ENCODE assay signal across 1 cellular context in the genomic region with DNA sequence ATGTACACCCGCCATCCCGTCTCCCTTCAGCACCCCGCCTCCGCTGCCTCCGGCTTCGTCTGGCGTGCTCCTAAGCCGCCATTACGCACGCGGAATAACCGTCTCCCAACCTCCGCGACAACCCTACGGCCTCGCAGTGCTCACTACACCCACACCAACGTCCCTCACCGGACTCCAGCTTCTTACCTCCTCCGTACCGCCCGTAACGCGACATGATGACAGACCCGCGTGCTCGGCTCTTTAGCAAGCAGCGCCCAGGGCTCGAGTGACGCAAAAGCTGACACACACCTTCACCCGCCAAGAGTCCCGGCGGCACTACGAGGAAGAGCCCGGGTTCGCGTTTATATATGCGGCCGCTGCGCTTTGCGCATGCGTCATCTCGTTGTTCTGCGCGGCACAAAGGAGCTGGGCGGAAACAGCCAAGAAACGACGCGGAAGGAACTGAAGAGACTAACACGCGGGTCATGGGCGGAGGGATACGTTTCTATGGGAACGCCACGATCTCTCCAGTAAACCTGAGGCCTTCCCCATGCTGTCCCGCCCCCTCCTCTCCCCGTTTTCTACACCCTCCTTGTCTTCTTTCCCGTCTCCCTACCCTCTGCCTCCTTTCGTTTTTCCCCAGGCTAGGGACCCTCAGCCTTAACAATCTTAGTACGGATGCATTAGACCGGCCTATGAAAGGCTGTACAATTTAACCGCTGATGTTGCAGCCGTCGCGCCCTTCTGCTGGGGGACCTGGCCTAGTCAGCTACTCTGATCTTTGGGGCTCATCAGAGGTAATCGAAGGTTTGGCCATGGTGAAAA.
A peak's percentile ranks its signal among the peaks of the same experiment; 100 is the strongest.
TF ChIP-seq lines count a peak whose summit lies in the region.

A gene (minus strand): TSS at position 319 of the 804 bp plus-strand sequence. CDS start 105 bp downstream, at position 214.

TF ChIP-seq in GM12878, 131 proteins besides CTCF, POLR2A, EP300 and RAD21 (continued from another document and continues in another):
- TF ChIP-seq ATF7 (IDR thresholded peaks at IDR 0.05; ENCODE audit: low read depth) = peak; percentile 64
- peak; percentile 89 for TF ChIP-seq LARP7 (IDR thresholded peaks at IDR 0.05)
- peak; percentile 61; the same call in 1 of the 2 replicates for TF ChIP-seq DPF2 (IDR thresholded peaks at IDR 0.05)
- peak; percentile 72 for TF ChIP-seq MEF2B (IDR thresholded peaks at IDR 0.05; ENCODE audit: partially characterized antibody, poor library complexity, severe bottlenecking)
- peak; percentile 99 for TF ChIP-seq CBFB (IDR thresholded peaks at IDR 0.05; ENCODE audit: low read depth)
- peak; percentile 100 for TF ChIP-seq POLR2AphosphoS5 (IDR thresholded peaks at IDR 0.05; ENCODE audit: low read length)
- TF ChIP-seq, protein P1, sequence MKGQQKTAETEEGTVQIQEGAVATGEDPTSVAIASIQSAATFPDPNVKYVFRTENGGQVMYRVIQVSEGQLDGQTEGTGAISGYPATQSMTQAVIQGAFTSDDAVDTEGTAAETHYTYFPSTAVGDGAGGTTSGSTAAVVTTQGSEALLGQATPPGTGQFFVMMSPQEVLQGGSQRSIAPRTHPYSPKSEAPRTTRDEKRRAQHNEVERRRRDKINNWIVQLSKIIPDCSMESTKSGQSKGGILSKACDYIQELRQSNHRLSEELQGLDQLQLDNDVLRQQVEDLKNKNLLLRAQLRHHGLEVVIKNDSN (IDR thresholded peaks at IDR 0.05; ENCODE audit: borderline replicate concordance, extremely low read length, insufficient read depth, low read depth, low read length) = no peak
- TF ChIP-seq ESRRA (IDR thresholded peaks at IDR 0.05; ENCODE audit: low read length) = peak; percentile 83; the same call in 1 of the 2 replicates
- no peak for TF ChIP-seq ZZZ3 (IDR thresholded peaks at IDR 0.05; ENCODE audit: control insufficient read depth, insufficient read length, low read depth)
- TF ChIP-seq MEF2A (IDR thresholded peaks at IDR 0.05; ENCODE audit: insufficient read depth, low read depth, low read length) = peak; percentile 48; the same call in 1 of the 2 replicates
- TF ChIP-seq, protein P2, sequence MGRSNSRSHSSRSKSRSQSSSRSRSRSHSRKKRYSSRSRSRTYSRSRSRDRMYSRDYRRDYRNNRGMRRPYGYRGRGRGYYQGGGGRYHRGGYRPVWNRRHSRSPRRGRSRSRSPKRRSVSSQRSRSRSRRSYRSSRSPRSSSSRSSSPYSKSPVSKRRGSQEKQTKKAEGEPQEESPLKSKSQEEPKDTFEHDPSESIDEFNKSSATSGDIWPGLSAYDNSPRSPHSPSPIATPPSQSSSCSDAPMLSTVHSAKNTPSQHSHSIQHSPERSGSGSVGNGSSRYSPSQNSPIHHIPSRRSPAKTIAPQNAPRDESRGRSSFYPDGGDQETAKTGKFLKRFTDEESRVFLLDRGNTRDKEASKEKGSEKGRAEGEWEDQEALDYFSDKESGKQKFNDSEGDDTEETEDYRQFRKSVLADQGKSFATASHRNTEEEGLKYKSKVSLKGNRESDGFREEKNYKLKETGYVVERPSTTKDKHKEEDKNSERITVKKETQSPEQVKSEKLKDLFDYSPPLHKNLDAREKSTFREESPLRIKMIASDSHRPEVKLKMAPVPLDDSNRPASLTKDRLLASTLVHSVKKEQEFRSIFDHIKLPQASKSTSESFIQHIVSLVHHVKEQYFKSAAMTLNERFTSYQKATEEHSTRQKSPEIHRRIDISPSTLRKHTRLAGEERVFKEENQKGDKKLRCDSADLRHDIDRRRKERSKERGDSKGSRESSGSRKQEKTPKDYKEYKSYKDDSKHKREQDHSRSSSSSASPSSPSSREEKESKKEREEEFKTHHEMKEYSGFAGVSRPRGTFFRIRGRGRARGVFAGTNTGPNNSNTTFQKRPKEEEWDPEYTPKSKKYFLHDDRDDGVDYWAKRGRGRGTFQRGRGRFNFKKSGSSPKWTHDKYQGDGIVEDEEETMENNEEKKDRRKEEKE (IDR thresholded peaks at IDR 0.05) = no peak
- TF ChIP-seq, protein P3, sequence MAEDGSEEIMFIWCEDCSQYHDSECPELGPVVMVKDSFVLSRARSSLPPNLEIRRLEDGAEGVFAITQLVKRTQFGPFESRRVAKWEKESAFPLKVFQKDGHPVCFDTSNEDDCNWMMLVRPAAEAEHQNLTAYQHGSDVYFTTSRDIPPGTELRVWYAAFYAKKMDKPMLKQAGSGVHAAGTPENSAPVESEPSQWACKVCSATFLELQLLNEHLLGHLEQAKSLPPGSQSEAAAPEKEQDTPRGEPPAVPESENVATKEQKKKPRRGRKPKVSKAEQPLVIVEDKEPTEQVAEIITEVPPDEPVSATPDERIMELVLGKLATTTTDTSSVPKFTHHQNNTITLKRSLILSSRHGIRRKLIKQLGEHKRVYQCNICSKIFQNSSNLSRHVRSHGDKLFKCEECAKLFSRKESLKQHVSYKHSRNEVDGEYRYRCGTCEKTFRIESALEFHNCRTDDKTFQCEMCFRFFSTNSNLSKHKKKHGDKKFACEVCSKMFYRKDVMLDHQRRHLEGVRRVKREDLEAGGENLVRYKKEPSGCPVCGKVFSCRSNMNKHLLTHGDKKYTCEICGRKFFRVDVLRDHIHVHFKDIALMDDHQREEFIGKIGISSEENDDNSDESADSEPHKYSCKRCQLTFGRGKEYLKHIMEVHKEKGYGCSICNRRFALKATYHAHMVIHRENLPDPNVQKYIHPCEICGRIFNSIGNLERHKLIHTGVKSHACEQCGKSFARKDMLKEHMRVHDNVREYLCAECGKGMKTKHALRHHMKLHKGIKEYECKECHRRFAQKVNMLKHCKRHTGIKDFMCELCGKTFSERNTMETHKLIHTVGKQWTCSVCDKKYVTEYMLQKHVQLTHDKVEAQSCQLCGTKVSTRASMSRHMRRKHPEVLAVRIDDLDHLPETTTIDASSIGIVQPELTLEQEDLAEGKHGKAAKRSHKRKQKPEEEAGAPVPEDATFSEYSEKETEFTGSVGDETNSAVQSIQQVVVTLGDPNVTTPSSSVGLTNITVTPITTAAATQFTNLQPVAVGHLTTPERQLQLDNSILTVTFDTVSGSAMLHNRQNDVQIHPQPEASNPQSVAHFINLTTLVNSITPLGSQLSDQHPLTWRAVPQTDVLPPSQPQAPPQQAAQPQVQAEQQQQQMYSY (CRISPR knock-in tag; IDR thresholded peaks at IDR 0.05) = no peak; the same call in 1 of the 2 replicates
- peak; percentile 78 to 87 for TF ChIP-seq SRF (IDR thresholded peaks at IDR 0.05; ENCODE audit: low read depth in 2 of 2, low read length in 2 of 2)
- TF ChIP-seq, protein P4, sequence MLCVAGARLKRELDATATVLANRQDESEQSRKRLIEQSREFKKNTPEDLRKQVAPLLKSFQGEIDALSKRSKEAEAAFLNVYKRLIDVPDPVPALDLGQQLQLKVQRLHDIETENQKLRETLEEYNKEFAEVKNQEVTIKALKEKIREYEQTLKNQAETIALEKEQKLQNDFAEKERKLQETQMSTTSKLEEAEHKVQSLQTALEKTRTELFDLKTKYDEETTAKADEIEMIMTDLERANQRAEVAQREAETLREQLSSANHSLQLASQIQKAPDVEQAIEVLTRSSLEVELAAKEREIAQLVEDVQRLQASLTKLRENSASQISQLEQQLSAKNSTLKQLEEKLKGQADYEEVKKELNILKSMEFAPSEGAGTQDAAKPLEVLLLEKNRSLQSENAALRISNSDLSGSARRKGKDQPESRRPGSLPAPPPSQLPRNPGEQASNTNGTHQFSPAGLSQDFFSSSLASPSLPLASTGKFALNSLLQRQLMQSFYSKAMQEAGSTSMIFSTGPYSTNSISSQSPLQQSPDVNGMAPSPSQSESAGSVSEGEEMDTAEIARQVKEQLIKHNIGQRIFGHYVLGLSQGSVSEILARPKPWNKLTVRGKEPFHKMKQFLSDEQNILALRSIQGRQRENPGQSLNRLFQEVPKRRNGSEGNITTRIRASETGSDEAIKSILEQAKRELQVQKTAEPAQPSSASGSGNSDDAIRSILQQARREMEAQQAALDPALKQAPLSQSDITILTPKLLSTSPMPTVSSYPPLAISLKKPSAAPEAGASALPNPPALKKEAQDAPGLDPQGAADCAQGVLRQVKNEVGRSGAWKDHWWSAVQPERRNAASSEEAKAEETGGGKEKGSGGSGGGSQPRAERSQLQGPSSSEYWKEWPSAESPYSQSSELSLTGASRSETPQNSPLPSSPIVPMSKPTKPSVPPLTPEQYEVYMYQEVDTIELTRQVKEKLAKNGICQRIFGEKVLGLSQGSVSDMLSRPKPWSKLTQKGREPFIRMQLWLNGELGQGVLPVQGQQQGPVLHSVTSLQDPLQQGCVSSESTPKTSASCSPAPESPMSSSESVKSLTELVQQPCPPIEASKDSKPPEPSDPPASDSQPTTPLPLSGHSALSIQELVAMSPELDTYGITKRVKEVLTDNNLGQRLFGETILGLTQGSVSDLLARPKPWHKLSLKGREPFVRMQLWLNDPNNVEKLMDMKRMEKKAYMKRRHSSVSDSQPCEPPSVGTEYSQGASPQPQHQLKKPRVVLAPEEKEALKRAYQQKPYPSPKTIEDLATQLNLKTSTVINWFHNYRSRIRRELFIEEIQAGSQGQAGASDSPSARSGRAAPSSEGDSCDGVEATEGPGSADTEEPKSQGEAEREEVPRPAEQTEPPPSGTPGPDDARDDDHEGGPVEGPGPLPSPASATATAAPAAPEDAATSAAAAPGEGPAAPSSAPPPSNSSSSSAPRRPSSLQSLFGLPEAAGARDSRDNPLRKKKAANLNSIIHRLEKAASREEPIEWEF (IDR thresholded peaks at IDR 0.05; ENCODE audit: insufficient replicate concordance, low read depth, low read length) = no peak
- TF ChIP-seq, protein P5, sequence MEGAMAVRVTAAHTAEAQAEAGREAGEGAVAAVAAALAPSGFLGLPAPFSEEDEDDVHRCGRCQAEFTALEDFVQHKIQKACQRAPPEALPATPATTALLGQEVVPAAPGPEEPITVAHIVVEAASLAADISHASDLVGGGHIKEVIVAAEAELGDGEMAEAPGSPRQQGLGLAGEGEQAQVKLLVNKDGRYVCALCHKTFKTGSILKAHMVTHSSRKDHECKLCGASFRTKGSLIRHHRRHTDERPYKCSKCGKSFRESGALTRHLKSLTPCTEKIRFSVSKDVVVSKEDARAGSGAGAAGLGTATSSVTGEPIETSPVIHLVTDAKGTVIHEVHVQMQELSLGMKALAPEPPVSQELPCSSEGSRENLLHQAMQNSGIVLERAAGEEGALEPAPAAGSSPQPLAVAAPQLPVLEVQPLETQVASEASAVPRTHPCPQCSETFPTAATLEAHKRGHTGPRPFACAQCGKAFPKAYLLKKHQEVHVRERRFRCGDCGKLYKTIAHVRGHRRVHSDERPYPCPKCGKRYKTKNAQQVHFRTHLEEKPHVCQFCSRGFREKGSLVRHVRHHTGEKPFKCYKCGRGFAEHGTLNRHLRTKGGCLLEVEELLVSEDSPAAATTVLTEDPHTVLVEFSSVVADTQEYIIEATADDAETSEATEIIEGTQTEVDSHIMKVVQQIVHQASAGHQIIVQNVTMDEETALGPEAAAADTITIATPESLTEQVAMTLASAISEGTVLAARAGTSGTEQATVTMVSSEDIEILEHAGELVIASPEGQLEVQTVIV (IDR thresholded peaks at IDR 0.05; ENCODE audit: borderline replicate concordance, partially characterized antibody) = no peak
- TF ChIP-seq, protein P6, sequence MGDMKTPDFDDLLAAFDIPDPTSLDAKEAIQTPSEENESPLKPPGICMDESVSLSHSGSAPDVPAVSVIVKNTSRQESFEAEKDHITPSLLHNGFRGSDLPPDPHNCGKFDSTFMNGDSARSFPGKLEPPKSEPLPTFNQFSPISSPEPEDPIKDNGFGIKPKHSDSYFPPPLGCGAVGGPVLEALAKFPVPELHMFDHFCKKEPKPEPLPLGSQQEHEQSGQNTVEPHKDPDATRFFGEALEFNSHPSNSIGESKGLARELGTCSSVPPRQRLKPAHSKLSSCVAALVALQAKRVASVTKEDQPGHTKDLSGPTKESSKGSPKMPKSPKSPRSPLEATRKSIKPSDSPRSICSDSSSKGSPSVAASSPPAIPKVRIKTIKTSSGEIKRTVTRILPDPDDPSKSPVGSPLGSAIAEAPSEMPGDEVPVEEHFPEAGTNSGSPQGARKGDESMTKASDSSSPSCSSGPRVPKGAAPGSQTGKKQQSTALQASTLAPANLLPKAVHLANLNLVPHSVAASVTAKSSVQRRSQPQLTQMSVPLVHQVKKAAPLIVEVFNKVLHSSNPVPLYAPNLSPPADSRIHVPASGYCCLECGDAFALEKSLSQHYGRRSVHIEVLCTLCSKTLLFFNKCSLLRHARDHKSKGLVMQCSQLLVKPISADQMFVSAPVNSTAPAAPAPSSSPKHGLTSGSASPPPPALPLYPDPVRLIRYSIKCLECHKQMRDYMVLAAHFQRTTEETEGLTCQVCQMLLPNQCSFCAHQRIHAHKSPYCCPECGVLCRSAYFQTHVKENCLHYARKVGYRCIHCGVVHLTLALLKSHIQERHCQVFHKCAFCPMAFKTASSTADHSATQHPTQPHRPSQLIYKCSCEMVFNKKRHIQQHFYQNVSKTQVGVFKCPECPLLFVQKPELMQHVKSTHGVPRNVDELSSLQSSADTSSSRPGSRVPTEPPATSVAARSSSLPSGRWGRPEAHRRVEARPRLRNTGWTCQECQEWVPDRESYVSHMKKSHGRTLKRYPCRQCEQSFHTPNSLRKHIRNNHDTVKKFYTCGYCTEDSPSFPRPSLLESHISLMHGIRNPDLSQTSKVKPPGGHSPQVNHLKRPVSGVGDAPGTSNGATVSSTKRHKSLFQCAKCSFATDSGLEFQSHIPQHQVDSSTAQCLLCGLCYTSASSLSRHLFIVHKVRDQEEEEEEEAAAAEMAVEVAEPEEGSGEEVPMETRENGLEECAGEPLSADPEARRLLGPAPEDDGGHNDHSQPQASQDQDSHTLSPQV (IDR thresholded peaks at IDR 0.05) = no peak
- TF ChIP-seq IKZF2 (IDR thresholded peaks at IDR 0.05) = peak; percentile 62 to 73; a peak in 3 of 4 replicates
- peak; percentile 94; the same call in 1 of the 2 replicates for TF ChIP-seq WRNIP1 (IDR thresholded peaks at IDR 0.05; ENCODE audit: borderline replicate concordance, low read depth, low read length)
- peak; percentile 95 for TF ChIP-seq KLF5 (IDR thresholded peaks at IDR 0.05; ENCODE audit: partially characterized antibody)
- TF ChIP-seq, protein P7, sequence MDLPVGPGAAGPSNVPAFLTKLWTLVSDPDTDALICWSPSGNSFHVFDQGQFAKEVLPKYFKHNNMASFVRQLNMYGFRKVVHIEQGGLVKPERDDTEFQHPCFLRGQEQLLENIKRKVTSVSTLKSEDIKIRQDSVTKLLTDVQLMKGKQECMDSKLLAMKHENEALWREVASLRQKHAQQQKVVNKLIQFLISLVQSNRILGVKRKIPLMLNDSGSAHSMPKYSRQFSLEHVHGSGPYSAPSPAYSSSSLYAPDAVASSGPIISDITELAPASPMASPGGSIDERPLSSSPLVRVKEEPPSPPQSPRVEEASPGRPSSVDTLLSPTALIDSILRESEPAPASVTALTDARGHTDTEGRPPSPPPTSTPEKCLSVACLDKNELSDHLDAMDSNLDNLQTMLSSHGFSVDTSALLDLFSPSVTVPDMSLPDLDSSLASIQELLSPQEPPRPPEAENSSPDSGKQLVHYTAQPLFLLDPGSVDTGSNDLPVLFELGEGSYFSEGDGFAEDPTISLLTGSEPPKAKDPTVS (IDR thresholded peaks at IDR 0.05; ENCODE audit: low read depth, low read length) = 0 out of 2 replicates have a peak, but pooled peaks have one; percentile 13
- TF ChIP-seq, protein P8, sequence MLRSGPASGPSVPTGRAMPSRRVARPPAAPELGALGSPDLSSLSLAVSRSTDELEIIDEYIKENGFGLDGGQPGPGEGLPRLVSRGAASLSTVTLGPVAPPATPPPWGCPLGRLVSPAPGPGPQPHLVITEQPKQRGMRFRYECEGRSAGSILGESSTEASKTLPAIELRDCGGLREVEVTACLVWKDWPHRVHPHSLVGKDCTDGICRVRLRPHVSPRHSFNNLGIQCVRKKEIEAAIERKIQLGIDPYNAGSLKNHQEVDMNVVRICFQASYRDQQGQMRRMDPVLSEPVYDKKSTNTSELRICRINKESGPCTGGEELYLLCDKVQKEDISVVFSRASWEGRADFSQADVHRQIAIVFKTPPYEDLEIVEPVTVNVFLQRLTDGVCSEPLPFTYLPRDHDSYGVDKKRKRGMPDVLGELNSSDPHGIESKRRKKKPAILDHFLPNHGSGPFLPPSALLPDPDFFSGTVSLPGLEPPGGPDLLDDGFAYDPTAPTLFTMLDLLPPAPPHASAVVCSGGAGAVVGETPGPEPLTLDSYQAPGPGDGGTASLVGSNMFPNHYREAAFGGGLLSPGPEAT (IDR thresholded peaks at IDR 0.05; ENCODE audit: low read depth) = peak; percentile 55; the same call in 1 of the 2 replicates
- peak; percentile 75; the same call in 1 of the 2 replicates for TF ChIP-seq RCOR1 (conservative IDR thresholded peaks at IDR 0.05; ENCODE audit: low read depth, low read length)
- no peak for TF ChIP-seq CHD4 (IDR thresholded peaks at IDR 0.05)
- peak; percentile 84; the same call in 1 of the 2 replicates for TF ChIP-seq TBL1XR1 (IDR thresholded peaks at IDR 0.05; ENCODE audit: low read depth, low read length)
